8 cellular contexts compared by ENCODE assay signal in genomic region chr11:447923-448731, GRCh38. TPM values are rescaled to one million over a fixed set of nuclear protein-coding genes. Genes with fewer than 3 reads are reported as not detected.
DNase-seq lines count a peak whose midpoint lies in the region; ATAC-seq and TF ChIP-seq lines count a peak whose summit lies in the region.

No MANE protein-coding gene starts in this region.

- ATAC-seq in HG02642 (IDR thresholded peaks at IDR 0.05; ENCODE audit: poor library complexity, unreplicated experiment) (peak; percentile 55), left cardiac atrium (peak; percentile 85 to 89), upper lobe of left lung (ENCODE audit: low FRiP score in 2 of 2) (peak; percentile 92 to 95)

- H3K27me3 ChIP-seq in upper lobe of left lung, result no peaks in the 10 kb centered on the region

- H3K4me3 ChIP-seq in upper lobe of left lung, result peak overlapping the region; percentile 54 to 74 (median 60)

- H3K36me3 ChIP-seq in upper lobe of left lung, result peaks cover 0 to 10% (median 3%) of the 10 kb centered on the region in 4 donors

- TF ChIP-seq EP300 in upper lobe of left lung (IDR thresholded peaks at IDR 0.05), result no peak

- peaks cover 32 to 54% (median 42%) of the 10 kb centered on the region in 4 donors for H3K4me1 ChIP-seq in upper lobe of left lung

- TF ChIP-seq CTCF in upper lobe of left lung (IDR thresholded peaks at IDR 0.05), result peak; percentile 63 to 94 (median 89)

- peak; percentile 72 for DNase-seq in NCI-H1417 treated with DMSO at 0.1 percent for 48 hours (lab: John Stamatoyannopoulos, UW)
- DNase-seq in SW480 (ENCODE audit: low spot score), result peak; percentile 92
- peak; percentile 97 for DNase-seq in left cardiac atrium
- peak; percentile 98 for DNase-seq in posterior vena cava (ENCODE audit: low spot score)
- DNase-seq in upper lobe of left lung, result peak; percentile 96 to 99

- intact Hi-C loops in left cardiac atrium (cut with DNase I) (loop anchor here in 1 of 2 donors (1.0 to 2.0 kb wide), 2 partner anchors 31 to 58 kb away; no protein-coding TSS in a partner anchor), posterior vena cava (cut with DNase I) (no loop called here)

- H3K27ac ChIP-seq in adipose tissue (ENCODE audit: low read depth, low read length) (peak overlapping the region; percentile 89), upper lobe of left lung (peak overlapping the region; percentile 88 to 97 (median 95))

- peak; percentile 66 for TF ChIP-seq POLR2A in GM10847 (IDR thresholded peaks at IDR 0.05; ENCODE audit: extremely low read depth, insufficient read length)
- TF ChIP-seq POLR2A in upper lobe of left lung (IDR thresholded peaks at IDR 0.05), result peak; percentile 64 to 83 (median 72)

- H3K9me3 ChIP-seq in upper lobe of left lung, result no peaks in the 10 kb centered on the region

- 3% methylated on average over 47 to 55 of the region's 55 CpGs for WGBS in adipose tissue, 3 donors
- 2 to 4% methylated on average over 28 to 40 of the region's 55 CpGs for WGBS in upper lobe of left lung, 2 donors

RNA-seq across cellular contexts. Expression of gene PTDSS2, which starts 2.0 kb away (rescaled TPM):
- polyA plus RNA-seq in adipose tissue, result 10 to 100 TPM; 18.1 to 23.4 (median 22.0) TPM
- total RNA-seq in left cardiac atrium, result 10 to 100 TPM; 21.5 to 26.5 TPM
- total RNA-seq in posterior vena cava, result 10 to 100 TPM; 16.3 to 16.7 TPM
- total RNA-seq in upper lobe of left lung, result 100 to 1,000 TPM in 1 of 6 donors, 10 to 100 TPM in 5; 29.6 to 188 (median 45.1) TPM

RNA-seq across cellular contexts. Expression of gene ANO9, which starts 6.3 kb away (rescaled TPM):
- 10 to 100 TPM in 1 of 3 donors, 1 to 10 TPM in 1, under 1 TPM in 1; 0.45 to 14.3 (median 2.7) TPM for polyA plus RNA-seq in adipose tissue
- 1 to 10 TPM in 1 of 2 donors, under 1 TPM in 1; 0.55 to 1.6 TPM for total RNA-seq in left cardiac atrium
- total RNA-seq in posterior vena cava, result under 1 TPM; 0.57 to 0.93 TPM
- 10 to 100 TPM; 11.7 to 62.9 (median 18.8) TPM for total RNA-seq in upper lobe of left lung

RNA-seq across cellular contexts. Expression of gene SIGIRR, which starts 33.3 kb away (rescaled TPM):
- polyA plus RNA-seq in adipose tissue, result 10 to 100 TPM; 39.4 to 99.3 (median 49.2) TPM
- total RNA-seq in left cardiac atrium (10 to 100 TPM; 35.4 to 36.7 TPM), posterior vena cava (10 to 100 TPM; 30.7 to 45.2 TPM), upper lobe of left lung (100 to 1,000 TPM in 3 of 6 donors, 10 to 100 TPM in 3; 54.7 to 116 (median 91.1) TPM)

RNA-seq across cellular contexts. Expression of gene PKP3, which starts 54.1 kb away (rescaled TPM):
- 10 to 100 TPM in 1 of 3 donors, 1 to 10 TPM in 2; 1.0 to 15.4 (median 3.4) TPM for polyA plus RNA-seq in adipose tissue
- total RNA-seq in left cardiac atrium (under 1 TPM; 0.52 to 0.68 TPM), posterior vena cava (under 1 TPM in 1 of 2 donors, not detected in 1; 0.10 TPM), upper lobe of left lung (10 to 100 TPM; 33.4 to 86.3 (median 55.2) TPM)

RNA-seq across cellular contexts. Expression of gene RNH1, which starts 58.9 kb away (rescaled TPM):
- polyA plus RNA-seq in adipose tissue, result 100 to 1,000 TPM in 2 of 3 donors, 10 to 100 TPM in 1; 93.4 to 217 (median 208) TPM
- 100 to 1,000 TPM; 153 to 159 TPM for total RNA-seq in left cardiac atrium
- 100 to 1,000 TPM; 197 to 209 TPM for total RNA-seq in posterior vena cava
- 100 to 1,000 TPM; 236 to 374 (median 339) TPM for total RNA-seq in upper lobe of left lung

Comparison
In these comparisons a context has a peak if more than half of its experiments do, and no peak if none do; other contexts are left out.
1. Peak in every context shown above with its lines: DNase-seq, ATAC-seq, H3K4me3 ChIP-seq and H3K27ac ChIP-seq.
2. RNA of gene ANO9, which starts 6.3 kb away (total RNA-seq): 11.7 to 62.9 TPM in upper lobe of left lung; 0.55 to 1.6 TPM in left cardiac atrium and 0.57 to 0.93 TPM in posterior vena cava; every median in the first group is over 4 times any median in the second.